ENCODE assay signal across 22 cellular contexts in the genomic region with DNA sequence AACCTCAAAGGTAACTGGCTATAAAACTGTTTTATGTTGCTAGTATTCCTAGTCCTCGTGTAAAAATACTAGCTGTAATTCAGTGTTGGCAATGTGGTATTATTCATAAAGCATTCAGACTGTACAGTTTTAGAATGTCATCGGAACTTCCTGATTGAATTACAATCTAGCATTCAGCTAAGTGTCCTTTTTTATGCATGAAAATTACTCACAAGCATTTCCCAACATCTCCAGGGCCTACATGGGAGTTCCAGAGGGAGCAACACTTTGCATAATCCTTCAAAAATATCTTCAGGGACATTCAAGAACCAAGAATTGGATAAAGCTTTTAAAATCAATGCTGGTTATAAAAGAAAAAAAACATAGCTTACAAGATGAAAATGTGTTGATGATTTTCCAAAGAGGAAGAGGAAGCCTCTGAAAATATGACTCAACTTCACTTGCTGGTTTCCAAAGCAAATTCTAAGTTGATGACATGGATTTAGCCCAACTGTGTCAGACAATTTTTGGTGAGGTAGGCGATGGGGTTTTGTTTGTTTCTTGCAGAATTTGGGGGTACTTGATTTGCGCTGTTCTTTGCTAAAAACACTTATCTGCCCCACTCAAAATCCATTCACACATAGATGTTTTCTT.
"Had no signal": no experiment of that assay in that cellular context is flagged by ENCODE, and none has a peak within 500 bp of the region (broad histone marks: within the 10 kb centered on the region; RNA-seq: fewer than 3 reads in every experiment).

No MANE protein-coding gene starts in this region.

- H3K27me3 Mint-ChIP-seq: activated naive CD4-positive, alpha-beta T cell treated with anti-CD3 and anti-CD28 coated beads, Interleukin-2, amount 10 ng/mL, durations not matched to agents 7 days and 5 days; type B pancreatic cell had no signal

- FAIRE-seq: endometrium, frontal cortex, islet of Langerhans had no signal

- H2AFZ ChIP-seq: neural progenitor cell had no signal

- DNase-seq: activated CD4-positive, alpha-beta T cell treated with anti-CD3 and anti-CD28 coated beads, Interleukin-2, amount 50 U/mL, for 48 hours; activated naive CD4-positive, alpha-beta T cell treated with anti-CD3 and anti-CD28 coated beads, Interleukin-2, amount 10 ng/mL, durations not matched to agents 7 days and 5 days; activated T-cell treated with anti-CD3 and anti-CD28 coated beads, Interleukin-2, amount 50 U/mL, for 1 hour; heart right ventricle; naive B cell; psoas muscle; right lobe of liver; stimulated activated CD4-positive, alpha-beta T cell treated with anti-CD3 and anti-CD28 coated beads, Interleukin-4, amount 100 ng/mL, for 4 hours; stimulated activated CD8-positive, alpha-beta memory T cell treated with anti-CD3 and anti-CD28 coated beads, Interleukin-4, amount 100 ng/mL, for 48 hours; stimulated activated naive CD8-positive, alpha-beta T cell treated with anti-CD3 and anti-CD28 coated beads, Interleukin-15, Interleukin-2, amounts not matched to agents 100 U/mL and 50 U/mL, for 24 hours; T-helper 9 cell; WERI-Rb-1 had no signal

- ATAC-seq: esophagus mucosa; heart right ventricle; psoas muscle; right lobe of liver; stimulated activated naive CD8-positive, alpha-beta T cell treated with anti-CD3 and anti-CD28 coated beads, Interleukin-15, Interleukin-2, amounts not matched to agents 100 U/mL and 50 U/mL, for 24 hours had no signal

- H3K27ac ChIP-seq: ascending aorta, cardiac muscle cell, heart right ventricle, neural progenitor cell, psoas muscle, right lobe of liver, WERI-Rb-1 had no signal

- H3K4me1 ChIP-seq: ascending aorta, heart right ventricle, neural progenitor cell, psoas muscle, right lobe of liver had no signal

- H3K9me3 ChIP-seq: ascending aorta, psoas muscle, right lobe of liver had no signal

- H3K9me3 Mint-ChIP-seq: activated naive CD4-positive, alpha-beta T cell treated with anti-CD3 and anti-CD28 coated beads, Interleukin-2, amount 10 ng/mL, durations not matched to agents 7 days and 5 days; type B pancreatic cell had no signal

- H3K36me3 ChIP-seq: ascending aorta, cardiac muscle cell, heart right ventricle, neural progenitor cell, right lobe of liver, WERI-Rb-1 had no signal

- H3K27ac Mint-ChIP-seq: activated naive CD4-positive, alpha-beta T cell treated with anti-CD3 and anti-CD28 coated beads, Interleukin-2, amount 10 ng/mL, durations not matched to agents 7 days and 5 days; naive B cell; neural progenitor cell; type B pancreatic cell had no signal

- H3K4me1 Mint-ChIP-seq: activated naive CD4-positive, alpha-beta T cell treated with anti-CD3 and anti-CD28 coated beads, Interleukin-2, amount 10 ng/mL, durations not matched to agents 7 days and 5 days; naive B cell; neural progenitor cell had no signal

- H3K27me3 ChIP-seq: ascending aorta, cardiac muscle cell, heart right ventricle, neural progenitor cell, right lobe of liver had no signal

- H3K9ac ChIP-seq: neural progenitor cell had no signal

- H3K4me2 ChIP-seq: neural progenitor cell, smooth muscle cell had no signal

- H3K4me3 Mint-ChIP-seq: activated naive CD4-positive, alpha-beta T cell treated with anti-CD3 and anti-CD28 coated beads, Interleukin-2, amount 10 ng/mL, durations not matched to agents 7 days and 5 days; naive B cell; neural progenitor cell; type B pancreatic cell had no signal

- H3K4me3 ChIP-seq: ascending aorta, cardiac muscle cell, heart right ventricle, lung, neural progenitor cell, psoas muscle, right lobe of liver, smooth muscle cell had no signal

- H3K36me3 Mint-ChIP-seq: activated naive CD4-positive, alpha-beta T cell treated with anti-CD3 and anti-CD28 coated beads, Interleukin-2, amount 10 ng/mL, durations not matched to agents 7 days and 5 days; naive B cell; neural progenitor cell; type B pancreatic cell had no signal
